35 cellular contexts compared by ENCODE assay signal in the genomic region with DNA sequence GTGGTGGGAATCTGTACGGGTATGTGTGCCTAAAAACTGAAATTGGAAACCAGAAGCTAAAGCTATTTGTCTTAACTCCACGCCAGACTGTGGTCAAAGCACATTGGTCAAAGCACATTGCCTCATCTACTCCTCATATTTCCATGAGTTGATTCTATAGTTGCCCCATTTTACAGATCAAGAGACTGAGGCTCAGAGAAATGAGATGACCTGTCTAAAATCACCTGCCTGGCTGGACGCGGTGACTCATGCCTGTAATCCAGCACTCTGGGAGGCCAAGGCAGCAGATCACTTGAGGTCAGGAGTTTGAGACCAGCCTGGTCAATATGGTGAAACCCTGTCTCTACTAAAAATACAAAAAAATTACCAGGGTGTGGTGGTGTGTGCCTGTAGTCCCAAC. TPM values are rescaled to one million over a fixed set of nuclear protein-coding genes. Genes with fewer than 3 reads are reported as not detected.
"Had no signal": no experiment of that assay in that cellular context is flagged by ENCODE, and none has a peak within 500 bp of the region (broad histone marks: within the 10 kb centered on the region; RNA-seq: fewer than 3 reads in every experiment).

No MANE protein-coding gene starts in this region.

- H3K4me3 Mint-ChIP-seq: activated B cell treated with CpG ODN at 0.5 μM for 24 hours; activated CD8-positive, alpha-beta T cell treated with anti-CD3 and anti-CD28 coated beads for 36 hours; activated naive CD4-positive, alpha-beta T cell treated with anti-CD3 and anti-CD28 coated beads, Interleukin-2, amount 10 ng/mL, durations not matched to agents 7 days and 5 days; activated naive CD8-positive, alpha-beta T cell treated with anti-CD3 and anti-CD28 coated beads, Interleukin-2, amount 10 ng/mL, durations not matched to agents 7 days and 5 days; activated T-cell treated with anti-CD3 and anti-CD28 coated beads, Interleukin-2, amount 50 U/mL, for 72 hours; brain; effector memory CD8-positive, alpha-beta T cell; T-helper 17 cell; T-helper 2 cell treated with Interferon-gamma antibody and Interleukin-4, amounts not matched to agents 5 μg/mL and 100 μg/mL, for 36 hours had no signal

- DNase-seq: activated B cell treated with CpG ODN at 0.5 μM for 24 hours; activated CD4-positive, alpha-beta T cell treated with anti-CD3 and anti-CD28 coated beads for 48 hours; activated CD4-positive, alpha-beta T cell treated with anti-CD3 and anti-CD28 coated beads, Interleukin-2, amount 50 U/mL, for 1 hour; activated CD4-positive, alpha-beta T cell treated with anti-CD3 and anti-CD28 coated beads, Interleukin-2, amount 50 U/mL, for 48 hours; activated CD8-positive, alpha-beta T cell treated with anti-CD3 and anti-CD28 coated beads for 36 hours; activated gamma-delta T cell; activated naive CD4-positive, alpha-beta T cell; activated naive CD4-positive, alpha-beta T cell treated with anti-CD3 and anti-CD28 coated beads, Interleukin-2, amount 10 ng/mL, durations not matched to agents 7 days and 5 days; activated naive CD8-positive, alpha-beta T cell treated with anti-CD3 and anti-CD28 coated beads, Interleukin-2, amount 10 ng/mL, durations not matched to agents 7 days and 5 days; activated T-cell treated with anti-CD3 and anti-CD28 coated beads, Interleukin-2, amount 50 U/mL, for 1 hour; activated T-cell treated with anti-CD3 and anti-CD28 coated beads, Interleukin-2, amount 50 U/mL, for 72 hours; central memory CD4-positive, alpha-beta T cell; cerebellar nuclear complex; cortex of kidney; dermis blood vessel endothelial cell; effector CD4-positive, alpha-beta T cell; effector memory CD8-positive, alpha-beta T cell; erythroblast; foreskin keratinocyte; gastrocnemius medialis; glutamatergic neuron; T-helper 1 cell; T-helper 17 cell; T1000; WERI-Rb-1 had no signal

- H3K36me3 Mint-ChIP-seq: activated naive CD4-positive, alpha-beta T cell treated with anti-CD3 and anti-CD28 coated beads, Interleukin-2, amount 10 ng/mL, durations not matched to agents 7 days and 5 days; activated naive CD8-positive, alpha-beta T cell treated with anti-CD3 and anti-CD28 coated beads, Interleukin-2, amount 10 ng/mL, durations not matched to agents 7 days and 5 days; brain had no signal

- H3K27me3 ChIP-seq: ascending aorta, foreskin keratinocyte had no signal

- H3K4me1 ChIP-seq: ascending aorta, breast epithelium, esophagus muscularis mucosa, gastrocnemius medialis, heart left ventricle had no signal

- H3K36me3 ChIP-seq: ascending aorta, breast epithelium, cardiac muscle cell, esophagus muscularis mucosa, gastrocnemius medialis, heart left ventricle, WERI-Rb-1 had no signal

- ATAC-seq: activated CD4-positive, CD25-positive, alpha-beta regulatory T cell treated with anti-CD3 and anti-CD28 coated beads, Interleukin-2, amount 50 U/mL, for 24 hours; activated CD8-positive, alpha-beta T cell treated with anti-CD3 and anti-CD28 coated beads for 36 hours; activated naive CD4-positive, alpha-beta T cell treated with anti-CD3 and anti-CD28 coated beads, Interleukin-2, amount 50 U/mL, for 72 hours; activated T-cell treated with anti-CD3 and anti-CD28 coated beads, Interleukin-2, amount 50 U/mL, for 72 hours; effector memory CD8-positive, alpha-beta T cell; gastrocnemius medialis; heart left ventricle; T-helper 17 cell had no signal

- H3K27ac Mint-ChIP-seq: activated B cell treated with CpG ODN at 0.5 μM for 24 hours; activated CD8-positive, alpha-beta T cell treated with anti-CD3 and anti-CD28 coated beads for 36 hours; activated naive CD4-positive, alpha-beta T cell treated with anti-CD3 and anti-CD28 coated beads, Interleukin-2, amount 10 ng/mL, durations not matched to agents 7 days and 5 days; activated naive CD4-positive, alpha-beta T cell treated with anti-CD3 and anti-CD28 coated beads, Interleukin-2, amount 50 U/mL, for 72 hours; activated naive CD8-positive, alpha-beta T cell treated with anti-CD3 and anti-CD28 coated beads, Interleukin-2, amount 10 ng/mL, durations not matched to agents 7 days and 5 days; activated T-cell treated with anti-CD3 and anti-CD28 coated beads, Interleukin-2, amount 50 U/mL, for 72 hours; brain; effector memory CD8-positive, alpha-beta T cell; T-helper 17 cell; T-helper 2 cell treated with Interferon-gamma antibody and Interleukin-4, amounts not matched to agents 5 μg/mL and 100 μg/mL, for 36 hours had no signal

- H3K9me3 Mint-ChIP-seq: activated CD8-positive, alpha-beta T cell treated with anti-CD3 and anti-CD28 coated beads for 36 hours; activated naive CD4-positive, alpha-beta T cell treated with anti-CD3 and anti-CD28 coated beads, Interleukin-2, amount 10 ng/mL, durations not matched to agents 7 days and 5 days had no signal

- H3K4me3 ChIP-seq: ascending aorta, breast epithelium, cardiac muscle cell, esophagus muscularis mucosa, gastrocnemius medialis, heart left ventricle had no signal

- H3K4me1 Mint-ChIP-seq: activated B cell treated with CpG ODN at 0.5 μM for 24 hours; activated naive CD4-positive, alpha-beta T cell treated with anti-CD3 and anti-CD28 coated beads, Interleukin-2, amount 10 ng/mL, durations not matched to agents 7 days and 5 days; brain; T-helper 17 cell had no signal

- H3K27ac ChIP-seq: ascending aorta, breast epithelium, cardiac muscle cell, esophagus muscularis mucosa, foreskin keratinocyte, gastrocnemius medialis, heart left ventricle, WERI-Rb-1 had no signal

RNA-seq across cellular contexts. Expression of a gene that starts 21.7 kb away (rescaled TPM):
- total RNA-seq: activated B cell treated with CpG ODN at 0.5 μM for 24 hours; activated CD8-positive, alpha-beta memory T cell treated with anti-CD3 and anti-CD28 coated beads for 36 hours; activated CD8-positive, alpha-beta T cell treated with anti-CD3 and anti-CD28 coated beads for 36 hours; activated naive CD8-positive, alpha-beta T cell treated with anti-CD3 and anti-CD28 coated beads, Interleukin-2, amount 10 ng/mL, durations not matched to agents 7 days and 5 days; ascending aorta; dermis blood vessel endothelial cell; esophagus muscularis mucosa; heart left ventricle had no signal
- polyA plus RNA-seq: heart left ventricle had no signal
